Comparison of ENCODE assay signal across 18 cellular contexts in genomic region chr6:95352064-95352463, GRCh38.
A peak's percentile ranks its signal among the peaks of the same experiment; 100 is the strongest.
DNase-seq lines count a peak whose midpoint lies in the region; ATAC-seq and TF ChIP-seq lines count a peak whose summit lies in the region.
"Had no signal": no experiment of that assay in that cellular context is flagged by ENCODE, and none has a peak within 500 bp of the region (broad histone marks: within the 10 kb centered on the region; RNA-seq: fewer than 3 reads in every experiment).

No MANE protein-coding gene starts in this region.

- H3K36me3 ChIP-seq in breast epithelium, result no peaks in the 10 kb centered on the region
- H3K36me3 ChIP-seq: gastroesophageal sphincter had no signal

- H3K27ac Mint-ChIP-seq in MCF 10A (ENCODE audit: low read depth, unreplicated experiment), result no peak overlapping the region
- no peak overlapping the region for H3K27ac Mint-ChIP-seq in HFFc6
- H3K27ac Mint-ChIP-seq in activated CD8-positive, alpha-beta T cell treated with anti-CD3 and anti-CD28 coated beads, Interleukin-2, amount 10 ng/mL, durations not matched to agents 7 days and 5 days, result no peak overlapping the region
- H3K27ac Mint-ChIP-seq in activated CD4-positive, alpha-beta memory T cell treated with anti-CD3 and anti-CD28 coated beads for 36 hours, result no peak overlapping the region
- H3K27ac Mint-ChIP-seq: activated naive CD8-positive, alpha-beta T cell treated with anti-CD3 and anti-CD28 coated beads, Interleukin-2, amount 10 ng/mL, durations not matched to agents 7 days and 5 days had no signal

- CTCF ChIA-PET in MCF 10A (lab: Yijun Ruan, JAX), result no interaction called here
- CTCF ChIA-PET in activated CD8-positive, alpha-beta T cell treated with anti-CD3 and anti-CD28 coated beads, Interleukin-2, amount 10 ng/mL, durations not matched to agents 7 days and 5 days (lab: Charles Lee), result no interaction called here
- CTCF ChIA-PET in activated CD4-positive, alpha-beta memory T cell treated with anti-CD3 and anti-CD28 coated beads for 36 hours (lab: Charles Lee), result no interaction called here

- DNase-seq in MCF 10A (ENCODE audit: unreplicated experiment), result no peak
- no peak for DNase-seq in breast epithelium (ENCODE audit: low spot score in 2 of 2)
- DNase-seq in OCI-M1 (lab: John Stamatoyannopoulos, UW), result peak; percentile 45
- DNase-seq in epithelial cell of proximal tubule (ENCODE audit: low read depth), result no peak
- DNase-seq in HFFc6, result no peak
- DNase-seq in activated CD8-positive, alpha-beta T cell treated with anti-CD3 and anti-CD28 coated beads, Interleukin-2, amount 10 ng/mL, durations not matched to agents 7 days and 5 days, result no peak
- no peak for DNase-seq in activated CD4-positive, alpha-beta memory T cell treated with anti-CD3 and anti-CD28 coated beads for 36 hours
- no peak for DNase-seq in amygdala (lab: John Stamatoyannopoulos, UW)
- DNase-seq: activated CD4-positive, alpha-beta T cell treated with anti-CD3 and anti-CD28 coated beads for 48 hours; activated naive CD8-positive, alpha-beta T cell treated with anti-CD3 and anti-CD28 coated beads, Interleukin-2, amount 10 ng/mL, durations not matched to agents 7 days and 5 days; activated T-cell treated with anti-CD3 and anti-CD28 coated beads, Interleukin-2, amount 50 U/mL, for 1 hour; DMS79 treated with DMSO at 0.1 percent for 48 hours; KG1; NCI-H187; NCI-H526 treated with DMSO at 0.1 percent for 48 hours; Right ventricle myocardium superior; T-helper 9 cell had no signal

- H3K4me3 ChIP-seq in breast epithelium (no peak overlapping the region), epithelial cell of proximal tubule (ENCODE audit: low read depth, low read length) (no peak overlapping the region)
- H3K4me3 ChIP-seq: gastroesophageal sphincter had no signal

- H3K4me1 Mint-ChIP-seq in MCF 10A (ENCODE audit: insufficient read depth, unreplicated experiment) (no peaks in the 10 kb centered on the region), HFFc6 (ENCODE audit: low read depth) (no peaks in the 10 kb centered on the region)
- no peaks in the 10 kb centered on the region for H3K4me1 Mint-ChIP-seq in activated CD8-positive, alpha-beta T cell treated with anti-CD3 and anti-CD28 coated beads, Interleukin-2, amount 10 ng/mL, durations not matched to agents 7 days and 5 days (ENCODE audit: low read depth)
- H3K4me1 Mint-ChIP-seq in activated CD4-positive, alpha-beta memory T cell treated with anti-CD3 and anti-CD28 coated beads for 36 hours (ENCODE audit: low read depth), result no peaks in the 10 kb centered on the region
- H3K4me1 Mint-ChIP-seq: activated naive CD8-positive, alpha-beta T cell treated with anti-CD3 and anti-CD28 coated beads, Interleukin-2, amount 10 ng/mL, durations not matched to agents 7 days and 5 days had no signal

- no peaks in the 10 kb centered on the region for H3K4me1 ChIP-seq in breast epithelium
- H3K4me1 ChIP-seq: gastroesophageal sphincter had no signal

- POLR2A ChIA-PET in MCF 10A (lab: Yijun Ruan, JAX), result no interaction called here
- POLR2A ChIA-PET in activated CD8-positive, alpha-beta T cell treated with anti-CD3 and anti-CD28 coated beads, Interleukin-2, amount 10 ng/mL, durations not matched to agents 7 days and 5 days (lab: Charles Lee), result no interaction called here
- POLR2A ChIA-PET in activated CD4-positive, alpha-beta memory T cell treated with anti-CD3 and anti-CD28 coated beads for 36 hours (lab: Charles Lee), result no interaction called here

- BruUV-seq in MCF 10A (replicated peaks; lab: Mats Ljungman, UMichigan), result no TSS peak

- no peaks in the 10 kb centered on the region for H3K9me3 Mint-ChIP-seq in MCF 10A (ENCODE audit: unreplicated experiment)
- H3K9me3 Mint-ChIP-seq in HFFc6, result peaks cover 34% of the 10 kb centered on the region
- no peaks in the 10 kb centered on the region for H3K9me3 Mint-ChIP-seq in activated CD8-positive, alpha-beta T cell treated with anti-CD3 and anti-CD28 coated beads, Interleukin-2, amount 10 ng/mL, durations not matched to agents 7 days and 5 days (ENCODE audit: insufficient read depth)
- no peaks in the 10 kb centered on the region for H3K9me3 Mint-ChIP-seq in activated CD4-positive, alpha-beta memory T cell treated with anti-CD3 and anti-CD28 coated beads for 36 hours

- H3K27ac ChIP-seq in breast epithelium, result no peak overlapping the region
- H3K27ac ChIP-seq: gastroesophageal sphincter had no signal

- intact Hi-C loops in MCF 10A (cut with micrococcal nuclease) (loop anchor here (1.0 kb wide), 1 partner anchor 149 kb away; no protein-coding TSS in a partner anchor), breast epithelium (cut with DNase I; ENCODE audit: low total_unique reads) (no loop called here)
- intact Hi-C loops in activated CD4-positive, alpha-beta memory T cell treated with anti-CD3 and anti-CD28 coated beads for 36 hours (cut with micrococcal nuclease), result no loop called here

- no peak for ATAC-seq in activated CD8-positive, alpha-beta T cell treated with anti-CD3 and anti-CD28 coated beads, Interleukin-2, amount 10 ng/mL, durations not matched to agents 7 days and 5 days
- ATAC-seq: gastroesophageal sphincter had no signal

- TF ChIP-seq CTCF in MCF 10A (IDR thresholded peaks at IDR 0.05; ENCODE audit: unreplicated experiment) (peak; percentile 22), breast epithelium (IDR thresholded peaks at IDR 0.05) (no peak), epithelial cell of proximal tubule (conservative IDR thresholded peaks at IDR 0.05; ENCODE audit: low read depth, low read length) (peak; percentile 33), HFFc6 (IDR thresholded peaks at IDR 0.05) (no peak)

- H3K9me3 ChIP-seq in breast epithelium, result no peaks in the 10 kb centered on the region
- H3K9me3 ChIP-seq: gastroesophageal sphincter had no signal

- H3K36me3 Mint-ChIP-seq in MCF 10A (ENCODE audit: insufficient read depth, unreplicated experiment) (no peaks in the 10 kb centered on the region), HFFc6 (ENCODE audit: low read depth) (no peaks in the 10 kb centered on the region)
- no peaks in the 10 kb centered on the region for H3K36me3 Mint-ChIP-seq in activated CD8-positive, alpha-beta T cell treated with anti-CD3 and anti-CD28 coated beads, Interleukin-2, amount 10 ng/mL, durations not matched to agents 7 days and 5 days (ENCODE audit: low read depth)
- no peaks in the 10 kb centered on the region for H3K36me3 Mint-ChIP-seq in activated CD4-positive, alpha-beta memory T cell treated with anti-CD3 and anti-CD28 coated beads for 36 hours
- H3K36me3 Mint-ChIP-seq: activated naive CD8-positive, alpha-beta T cell treated with anti-CD3 and anti-CD28 coated beads, Interleukin-2, amount 10 ng/mL, durations not matched to agents 7 days and 5 days had no signal

- H3K4me3 Mint-ChIP-seq in MCF 10A (ENCODE audit: unreplicated experiment) (no peak overlapping the region), HFFc6 (no peak overlapping the region)
- no peak overlapping the region for H3K4me3 Mint-ChIP-seq in activated CD8-positive, alpha-beta T cell treated with anti-CD3 and anti-CD28 coated beads, Interleukin-2, amount 10 ng/mL, durations not matched to agents 7 days and 5 days
- H3K4me3 Mint-ChIP-seq in activated CD4-positive, alpha-beta memory T cell treated with anti-CD3 and anti-CD28 coated beads for 36 hours, result no peak overlapping the region
- H3K4me3 Mint-ChIP-seq: activated naive CD8-positive, alpha-beta T cell treated with anti-CD3 and anti-CD28 coated beads, Interleukin-2, amount 10 ng/mL, durations not matched to agents 7 days and 5 days had no signal

- H3K27me3 ChIP-seq in breast epithelium, result no peaks in the 10 kb centered on the region
- H3K27me3 ChIP-seq: gastroesophageal sphincter had no signal

- peaks cover 48% of the 10 kb centered on the region for H3K27me3 Mint-ChIP-seq in MCF 10A (ENCODE audit: insufficient read depth, unreplicated experiment)
- H3K27me3 Mint-ChIP-seq in HFFc6 (ENCODE audit: insufficient read depth), result no peaks in the 10 kb centered on the region
- no peaks in the 10 kb centered on the region for H3K27me3 Mint-ChIP-seq in activated CD8-positive, alpha-beta T cell treated with anti-CD3 and anti-CD28 coated beads, Interleukin-2, amount 10 ng/mL, durations not matched to agents 7 days and 5 days (ENCODE audit: low read depth)
- no peaks in the 10 kb centered on the region for H3K27me3 Mint-ChIP-seq in activated CD4-positive, alpha-beta memory T cell treated with anti-CD3 and anti-CD28 coated beads for 36 hours
- H3K27me3 Mint-ChIP-seq: activated naive CD8-positive, alpha-beta T cell treated with anti-CD3 and anti-CD28 coated beads, Interleukin-2, amount 10 ng/mL, durations not matched to agents 7 days and 5 days had no signal

- no peak for TF ChIP-seq POLR2A in breast epithelium (IDR thresholded peaks at IDR 0.05)

Comparison
In these comparisons a context has a peak if more than half of its experiments do, and no peak if none do; other contexts are left out.
1. CTCF ChIP-seq: peak in MCF 10A (single experiment) and epithelial cell of proximal tubule (single experiment); none in breast epithelium (0 of 3) and HFFc6 (single experiment).